ENCODE assay signal across 8 cellular contexts in the genomic region with DNA sequence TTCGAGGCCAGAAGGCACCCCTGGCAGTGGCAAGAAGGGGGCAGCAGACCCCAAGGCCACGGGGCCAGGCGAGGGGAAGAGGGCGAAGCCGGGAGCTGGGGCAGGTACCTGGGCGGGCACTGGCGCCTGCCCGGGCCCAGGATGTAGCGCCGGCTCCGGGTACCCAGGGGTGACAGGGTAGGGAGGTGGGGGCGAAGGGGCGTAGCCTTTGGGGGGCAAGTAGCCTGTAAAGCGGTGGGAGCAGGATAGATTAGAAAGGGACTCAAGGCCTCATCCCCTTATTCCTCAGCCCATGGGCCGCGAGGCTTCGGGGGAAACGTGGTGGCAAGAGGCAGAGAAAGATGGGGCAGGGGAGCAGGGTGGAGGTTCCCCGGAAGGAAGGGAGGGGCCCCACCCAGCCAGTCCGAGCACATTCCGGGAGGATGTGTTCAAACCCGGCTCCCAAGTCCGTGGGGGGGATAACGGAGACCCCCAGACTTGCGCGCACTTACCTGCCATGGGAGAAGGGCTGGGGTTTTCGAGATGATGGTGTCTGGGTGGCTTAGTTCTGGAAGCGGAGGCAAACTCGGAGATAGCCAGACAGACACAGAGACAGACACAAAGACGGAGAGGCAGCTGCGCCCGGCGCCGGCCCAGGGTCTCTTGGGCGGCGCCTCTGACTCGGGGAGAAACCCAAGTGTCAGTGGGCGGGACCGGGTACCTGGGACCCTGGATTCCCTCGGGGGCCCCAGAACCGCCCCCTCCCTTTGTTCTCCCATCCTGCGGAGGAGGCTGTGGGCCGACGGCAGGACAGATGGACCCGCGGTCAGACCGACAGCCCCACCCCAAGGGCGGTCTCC. TPM values are rescaled to one million over a fixed set of nuclear protein-coding genes. Genes with fewer than 3 reads are reported as not detected.
DNase-seq lines count a peak whose midpoint lies in the region; ATAC-seq and TF ChIP-seq lines count a peak whose summit lies in the region.

No MANE protein-coding gene starts in this region.

- peak; percentile 35 for DNase-seq in AG08395 (ENCODE audit: low spot score)
- peak in 1 of 2 experiments; percentile 33 for DNase-seq in SJSA1 (ENCODE audit: low read depth in 1 of 2, low spot score in 2 of 2)
- DNase-seq in body of pancreas, result peak in 1 of 4 donors; percentile 45
- peak; percentile 29 for DNase-seq in kidney tubule cell (ENCODE audit: low spot score)
- DNase-seq in stimulated activated CD4-positive, alpha-beta T cell treated with anti-CD3 and anti-CD28 coated beads, TNF-alpha, amount 100 ng/mL, for 4 hours (ENCODE audit: low read depth in 3 of 3), result peak in 2 of 3 experiments; percentile 37 to 50
- no peak for DNase-seq in putamen (ENCODE audit: low spot score)

- TF ChIP-seq POLR2A in body of pancreas (IDR thresholded peaks at IDR 0.05), result no peak

- H3K4me1 ChIP-seq in SJSA1 (replicated peaks) (peaks cover 15% of the 10 kb centered on the region), body of pancreas (peaks cover 20% of the 10 kb centered on the region)

- WGBS in body of pancreas, 2 donors, result 5 to 17% methylated on average over 30 to 41 of the region's 48 CpGs

- H3K4me3 ChIP-seq in SJSA1 (peak overlapping the region; percentile 56), body of pancreas (peak overlapping the region in 1 of 2 donors; percentile 69)

- intact Hi-C loops in body of pancreas (cut with DNase I), result no loop called here

- H3K27me3 ChIP-seq in SJSA1 (replicated peaks), result no peaks in the 10 kb centered on the region
- H3K27me3 ChIP-seq in body of pancreas, result no peaks in the 10 kb centered on the region

- ATAC-seq in GM18873 (IDR thresholded peaks at IDR 0.05; ENCODE audit: low FRiP score, unreplicated experiment), result peak; percentile 19
- ATAC-seq in HG03159 (IDR thresholded peaks at IDR 0.05; ENCODE audit: unreplicated experiment), result peak; percentile 36
- ATAC-seq in body of pancreas, result peak; percentile 9

- no peaks in the 10 kb centered on the region for H3K9me3 ChIP-seq in SJSA1 (replicated peaks)
- H3K9me3 ChIP-seq in body of pancreas, result no peaks in the 10 kb centered on the region

- H3K27ac ChIP-seq in SJSA1, result 0 out of 2 replicates have a peak overlapping the region, but pooled peaks have one; percentile 19
- H3K27ac ChIP-seq in body of pancreas, result peak overlapping the region; percentile 83 to 97 (median 95)

- no peak for TF ChIP-seq CTCF in body of pancreas (IDR thresholded peaks at IDR 0.05)

- H3K36me3 ChIP-seq in SJSA1, result peaks cover 12% of the 10 kb centered on the region
- H3K36me3 ChIP-seq in body of pancreas (replicated peaks in 1 of 2; ENCODE audit: insufficient read depth in 1 of 2, low read depth in 2 of 2), result peaks cover 0 to 6% of the 10 kb centered on the region in 2 donors

RNA-seq across cellular contexts. Expression of a gene that starts 0.5 kb away (rescaled TPM):
- total RNA-seq in SJSA1 (2014; rRNA removed; shearing (Covaris generic)), result 13.3 and 14.2 TPM in 2 replicates
- total RNA-seq in body of pancreas, result 10 to 100 TPM; 13.2 to 15.8 TPM

RNA-seq across cellular contexts. Expression of a gene that starts 10.1 kb away (rescaled TPM):
- total RNA-seq in SJSA1 (2014; rRNA removed; shearing (Covaris generic)), result 24.7 and 28.8 TPM in 2 replicates
- total RNA-seq in body of pancreas, result 10 to 100 TPM; 14.5 to 21.8 TPM

RNA-seq across cellular contexts. Expression of a gene that starts 12.9 kb away (rescaled TPM):
- not detected in 2 replicates for total RNA-seq in SJSA1 (2014; rRNA removed; shearing (Covaris generic))
- 10 to 100 TPM; 12.7 to 15.8 TPM for total RNA-seq in body of pancreas

RNA-seq across cellular contexts. Expression of a gene that starts 13.8 kb away (rescaled TPM):
- total RNA-seq in SJSA1 (2014; rRNA removed; shearing (Covaris generic)), result 2.2 and 3.9 TPM in 2 replicates
- 1 to 10 TPM; 5.2 to 6.3 TPM for total RNA-seq in body of pancreas

RNA-seq across cellular contexts. Expression of a gene that starts 26.3 kb away (rescaled TPM):
- not detected in 2 replicates for total RNA-seq in SJSA1 (2014; rRNA removed; shearing (Covaris generic))
- not detected for total RNA-seq in body of pancreas

Comparison
In these comparisons a context has a peak if more than half of its experiments do, and no peak if none do; other contexts are left out.
1. RNA of a gene that starts 12.9 kb away (total RNA-seq): 12.7 to 15.8 TPM in body of pancreas; not detected in SJSA1; every median in the first group is over 10 times any median in the second.
2. Peak in every context shown above with its lines, with median percentiles within 50 percentile points of each other: ATAC-seq.